In the genomic region with DNA sequence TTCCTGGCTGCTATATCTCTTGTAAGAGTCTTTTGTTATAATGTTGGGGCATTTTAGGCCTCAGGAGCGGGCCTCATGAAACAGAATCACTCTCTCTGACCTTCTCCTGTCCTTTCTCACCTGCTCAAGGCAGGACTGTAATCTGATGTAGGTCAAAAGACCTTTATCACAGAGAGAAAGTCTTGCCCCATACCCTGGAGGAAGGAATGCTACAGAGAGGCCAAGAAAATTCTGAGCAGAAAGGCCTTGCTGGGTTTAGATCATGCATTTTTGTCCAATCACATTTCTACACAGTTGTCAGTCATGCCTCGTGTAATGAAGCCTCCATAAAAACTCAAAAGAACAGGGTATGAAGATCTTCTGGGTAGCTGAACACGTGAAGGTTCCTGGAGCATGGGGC, we compare ENCODE assay signal across 11 cellular contexts.
"Had no signal": no experiment of that assay in that cellular context is flagged by ENCODE, and none has a peak within 500 bp of the region (broad histone marks: within the 10 kb centered on the region; RNA-seq: fewer than 3 reads in every experiment).

No MANE protein-coding gene starts in this region.

- DNase-seq: GM23248, GOT3, H7, H9, HCEC 1CT, HFFc6 had no signal

- H2AFZ ChIP-seq: GM23248, GM23338 had no signal

- H3K4me1 ChIP-seq: HAP-1 had no signal

- H3K4me3 ChIP-seq: GM23248, GM23338, HAP-1 had no signal

- H3K27ac Mint-ChIP-seq: GM23338, H9, HFFc6 had no signal

- H3K9me3 ChIP-seq: HAP-1 had no signal

- ATAC-seq: GM23338, HCT116 had no signal

- H3K27ac ChIP-seq: GM23248 had no signal

- H3K4me3 Mint-ChIP-seq: GM23338, H9, HFFc6 had no signal

- H3K9me3 Mint-ChIP-seq: GM23338, H9, HFFc6 had no signal

- FAIRE-seq: H1, H54 had no signal

- H3K9ac ChIP-seq: GM23248 had no signal

- H3K36me3 ChIP-seq: HAP-1 had no signal

- H3K4me2 ChIP-seq: GM23338 had no signal
